In genomic region chr12:122752464-122753212, GRCh38 we compare ENCODE assay signal across 1 cellular context.
TF ChIP-seq lines count a peak whose summit lies in the region.

Gene DENR, plus strand, starts transcription at chr12:122752824. Its CDS starts 878 bp downstream, at chr12:122753702.

TF ChIP-seq in GM12878, 131 proteins besides CTCF, POLR2A, EP300 and RAD21 (continued from another document and continues in another):
- TF ChIP-seq HSF1 (IDR thresholded peaks at IDR 0.05; ENCODE audit: low read depth, low read length) (peak; percentile 55; the same call in 1 of the 2 replicates), GABPA (IDR thresholded peaks at IDR 0.05; ENCODE audit: low read depth) (no peak), FOXM1 (IDR thresholded peaks at IDR 0.05; ENCODE audit: low read depth, low read length) (peak; percentile 65), YY1 (IDR thresholded peaks at IDR 0.05; ENCODE audit: low read depth, low read length) (peak; percentile 89), HDAC6 (IDR thresholded peaks at IDR 0.05; ENCODE audit: unreplicated experiment) (peak; percentile 51), RAD51 (IDR thresholded peaks at IDR 0.05) (peak; percentile 71), E4F1 (IDR thresholded peaks at IDR 0.05; ENCODE audit: borderline replicate concordance, partially characterized antibody) (peak; percentile 73), JUNB (IDR thresholded peaks at IDR 0.05) (no peak), BCLAF1 (IDR thresholded peaks at IDR 0.05) (no peak), HDGF (IDR thresholded peaks at IDR 0.05) (peak; percentile 46; the same call in 1 of the 2 replicates), E2F8 (IDR thresholded peaks at IDR 0.05; ENCODE audit: low read depth, partially characterized antibody) (no peak), NKRF (conservative IDR thresholded peaks at IDR 0.05) (peak; percentile 83), SPI1 (IDR thresholded peaks at IDR 0.05; ENCODE audit: borderline replicate concordance, insufficient read depth, low read depth, low read length) (no peak), TBL1XR1 (IDR thresholded peaks at IDR 0.05; ENCODE audit: low read depth, low read length) (peak; percentile 37; the same call in 1 of the 2 replicates), SREBF2 (IDR thresholded peaks at IDR 0.05; ENCODE audit: low read length) (no peak), ZNF24 (IDR thresholded peaks at IDR 0.05) (no peak), TCF7 (IDR thresholded peaks at IDR 0.05; ENCODE audit: borderline replicate concordance) (no peak), HDAC2 (IDR thresholded peaks at IDR 0.05) (no peak), ETV6 (conservative IDR thresholded peaks at IDR 0.05 in 1 of 2, IDR thresholded peaks at IDR 0.05 in 1 of 2; ENCODE audit: borderline replicate concordance in 1 of 2, low read depth in 1 of 2) (peak in 1 of 2 experiments; percentile 45; a peak in 1 of 4 replicates), HCFC1 (IDR thresholded peaks at IDR 0.05; ENCODE audit: low read length) (peak; percentile 66), TARDBP (IDR thresholded peaks at IDR 0.05; ENCODE audit: borderline replicate concordance) (peak; percentile 10; the same call in 1 of the 2 replicates), SMAD1 (IDR thresholded peaks at IDR 0.05; ENCODE audit: low read depth, partially characterized antibody) (no peak), BACH1 (IDR thresholded peaks at IDR 0.05; ENCODE audit: borderline replicate concordance) (peak; percentile 96), CREB1 (IDR thresholded peaks at IDR 0.05; ENCODE audit: low read depth) (peak; percentile 67; the same call in 1 of the 2 replicates), PML (IDR thresholded peaks at IDR 0.05; ENCODE audit: low read length) (peak; percentile 93)
- TF ChIP-seq, protein P1, sequence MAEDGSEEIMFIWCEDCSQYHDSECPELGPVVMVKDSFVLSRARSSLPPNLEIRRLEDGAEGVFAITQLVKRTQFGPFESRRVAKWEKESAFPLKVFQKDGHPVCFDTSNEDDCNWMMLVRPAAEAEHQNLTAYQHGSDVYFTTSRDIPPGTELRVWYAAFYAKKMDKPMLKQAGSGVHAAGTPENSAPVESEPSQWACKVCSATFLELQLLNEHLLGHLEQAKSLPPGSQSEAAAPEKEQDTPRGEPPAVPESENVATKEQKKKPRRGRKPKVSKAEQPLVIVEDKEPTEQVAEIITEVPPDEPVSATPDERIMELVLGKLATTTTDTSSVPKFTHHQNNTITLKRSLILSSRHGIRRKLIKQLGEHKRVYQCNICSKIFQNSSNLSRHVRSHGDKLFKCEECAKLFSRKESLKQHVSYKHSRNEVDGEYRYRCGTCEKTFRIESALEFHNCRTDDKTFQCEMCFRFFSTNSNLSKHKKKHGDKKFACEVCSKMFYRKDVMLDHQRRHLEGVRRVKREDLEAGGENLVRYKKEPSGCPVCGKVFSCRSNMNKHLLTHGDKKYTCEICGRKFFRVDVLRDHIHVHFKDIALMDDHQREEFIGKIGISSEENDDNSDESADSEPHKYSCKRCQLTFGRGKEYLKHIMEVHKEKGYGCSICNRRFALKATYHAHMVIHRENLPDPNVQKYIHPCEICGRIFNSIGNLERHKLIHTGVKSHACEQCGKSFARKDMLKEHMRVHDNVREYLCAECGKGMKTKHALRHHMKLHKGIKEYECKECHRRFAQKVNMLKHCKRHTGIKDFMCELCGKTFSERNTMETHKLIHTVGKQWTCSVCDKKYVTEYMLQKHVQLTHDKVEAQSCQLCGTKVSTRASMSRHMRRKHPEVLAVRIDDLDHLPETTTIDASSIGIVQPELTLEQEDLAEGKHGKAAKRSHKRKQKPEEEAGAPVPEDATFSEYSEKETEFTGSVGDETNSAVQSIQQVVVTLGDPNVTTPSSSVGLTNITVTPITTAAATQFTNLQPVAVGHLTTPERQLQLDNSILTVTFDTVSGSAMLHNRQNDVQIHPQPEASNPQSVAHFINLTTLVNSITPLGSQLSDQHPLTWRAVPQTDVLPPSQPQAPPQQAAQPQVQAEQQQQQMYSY (CRISPR knock-in tag; IDR thresholded peaks at IDR 0.05), result no peak
- TF ChIP-seq, protein P2, sequence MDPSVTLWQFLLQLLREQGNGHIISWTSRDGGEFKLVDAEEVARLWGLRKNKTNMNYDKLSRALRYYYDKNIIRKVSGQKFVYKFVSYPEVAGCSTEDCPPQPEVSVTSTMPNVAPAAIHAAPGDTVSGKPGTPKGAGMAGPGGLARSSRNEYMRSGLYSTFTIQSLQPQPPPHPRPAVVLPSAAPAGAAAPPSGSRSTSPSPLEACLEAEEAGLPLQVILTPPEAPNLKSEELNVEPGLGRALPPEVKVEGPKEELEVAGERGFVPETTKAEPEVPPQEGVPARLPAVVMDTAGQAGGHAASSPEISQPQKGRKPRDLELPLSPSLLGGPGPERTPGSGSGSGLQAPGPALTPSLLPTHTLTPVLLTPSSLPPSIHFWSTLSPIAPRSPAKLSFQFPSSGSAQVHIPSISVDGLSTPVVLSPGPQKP (IDR thresholded peaks at IDR 0.05; ENCODE audit: low read depth, low read length), result peak; percentile 87
- TF ChIP-seq, protein P3, sequence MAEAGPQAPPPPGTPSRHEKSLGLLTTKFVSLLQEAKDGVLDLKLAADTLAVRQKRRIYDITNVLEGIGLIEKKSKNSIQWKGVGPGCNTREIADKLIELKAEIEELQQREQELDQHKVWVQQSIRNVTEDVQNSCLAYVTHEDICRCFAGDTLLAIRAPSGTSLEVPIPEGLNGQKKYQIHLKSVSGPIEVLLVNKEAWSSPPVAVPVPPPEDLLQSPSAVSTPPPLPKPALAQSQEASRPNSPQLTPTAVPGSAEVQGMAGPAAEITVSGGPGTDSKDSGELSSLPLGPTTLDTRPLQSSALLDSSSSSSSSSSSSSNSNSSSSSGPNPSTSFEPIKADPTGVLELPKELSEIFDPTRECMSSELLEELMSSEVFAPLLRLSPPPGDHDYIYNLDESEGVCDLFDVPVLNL (IDR thresholded peaks at IDR 0.05; ENCODE audit: low read depth, low read length), result no peak
- TF ChIP-seq, protein P4, sequence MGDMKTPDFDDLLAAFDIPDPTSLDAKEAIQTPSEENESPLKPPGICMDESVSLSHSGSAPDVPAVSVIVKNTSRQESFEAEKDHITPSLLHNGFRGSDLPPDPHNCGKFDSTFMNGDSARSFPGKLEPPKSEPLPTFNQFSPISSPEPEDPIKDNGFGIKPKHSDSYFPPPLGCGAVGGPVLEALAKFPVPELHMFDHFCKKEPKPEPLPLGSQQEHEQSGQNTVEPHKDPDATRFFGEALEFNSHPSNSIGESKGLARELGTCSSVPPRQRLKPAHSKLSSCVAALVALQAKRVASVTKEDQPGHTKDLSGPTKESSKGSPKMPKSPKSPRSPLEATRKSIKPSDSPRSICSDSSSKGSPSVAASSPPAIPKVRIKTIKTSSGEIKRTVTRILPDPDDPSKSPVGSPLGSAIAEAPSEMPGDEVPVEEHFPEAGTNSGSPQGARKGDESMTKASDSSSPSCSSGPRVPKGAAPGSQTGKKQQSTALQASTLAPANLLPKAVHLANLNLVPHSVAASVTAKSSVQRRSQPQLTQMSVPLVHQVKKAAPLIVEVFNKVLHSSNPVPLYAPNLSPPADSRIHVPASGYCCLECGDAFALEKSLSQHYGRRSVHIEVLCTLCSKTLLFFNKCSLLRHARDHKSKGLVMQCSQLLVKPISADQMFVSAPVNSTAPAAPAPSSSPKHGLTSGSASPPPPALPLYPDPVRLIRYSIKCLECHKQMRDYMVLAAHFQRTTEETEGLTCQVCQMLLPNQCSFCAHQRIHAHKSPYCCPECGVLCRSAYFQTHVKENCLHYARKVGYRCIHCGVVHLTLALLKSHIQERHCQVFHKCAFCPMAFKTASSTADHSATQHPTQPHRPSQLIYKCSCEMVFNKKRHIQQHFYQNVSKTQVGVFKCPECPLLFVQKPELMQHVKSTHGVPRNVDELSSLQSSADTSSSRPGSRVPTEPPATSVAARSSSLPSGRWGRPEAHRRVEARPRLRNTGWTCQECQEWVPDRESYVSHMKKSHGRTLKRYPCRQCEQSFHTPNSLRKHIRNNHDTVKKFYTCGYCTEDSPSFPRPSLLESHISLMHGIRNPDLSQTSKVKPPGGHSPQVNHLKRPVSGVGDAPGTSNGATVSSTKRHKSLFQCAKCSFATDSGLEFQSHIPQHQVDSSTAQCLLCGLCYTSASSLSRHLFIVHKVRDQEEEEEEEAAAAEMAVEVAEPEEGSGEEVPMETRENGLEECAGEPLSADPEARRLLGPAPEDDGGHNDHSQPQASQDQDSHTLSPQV (IDR thresholded peaks at IDR 0.05), result peak; percentile 59; the same call in 1 of the 2 replicates
- TF ChIP-seq, protein P5, sequence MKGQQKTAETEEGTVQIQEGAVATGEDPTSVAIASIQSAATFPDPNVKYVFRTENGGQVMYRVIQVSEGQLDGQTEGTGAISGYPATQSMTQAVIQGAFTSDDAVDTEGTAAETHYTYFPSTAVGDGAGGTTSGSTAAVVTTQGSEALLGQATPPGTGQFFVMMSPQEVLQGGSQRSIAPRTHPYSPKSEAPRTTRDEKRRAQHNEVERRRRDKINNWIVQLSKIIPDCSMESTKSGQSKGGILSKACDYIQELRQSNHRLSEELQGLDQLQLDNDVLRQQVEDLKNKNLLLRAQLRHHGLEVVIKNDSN (IDR thresholded peaks at IDR 0.05; ENCODE audit: borderline replicate concordance, extremely low read length, insufficient read depth, low read depth, low read length), result peak; percentile 59
